In the genomic region with DNA sequence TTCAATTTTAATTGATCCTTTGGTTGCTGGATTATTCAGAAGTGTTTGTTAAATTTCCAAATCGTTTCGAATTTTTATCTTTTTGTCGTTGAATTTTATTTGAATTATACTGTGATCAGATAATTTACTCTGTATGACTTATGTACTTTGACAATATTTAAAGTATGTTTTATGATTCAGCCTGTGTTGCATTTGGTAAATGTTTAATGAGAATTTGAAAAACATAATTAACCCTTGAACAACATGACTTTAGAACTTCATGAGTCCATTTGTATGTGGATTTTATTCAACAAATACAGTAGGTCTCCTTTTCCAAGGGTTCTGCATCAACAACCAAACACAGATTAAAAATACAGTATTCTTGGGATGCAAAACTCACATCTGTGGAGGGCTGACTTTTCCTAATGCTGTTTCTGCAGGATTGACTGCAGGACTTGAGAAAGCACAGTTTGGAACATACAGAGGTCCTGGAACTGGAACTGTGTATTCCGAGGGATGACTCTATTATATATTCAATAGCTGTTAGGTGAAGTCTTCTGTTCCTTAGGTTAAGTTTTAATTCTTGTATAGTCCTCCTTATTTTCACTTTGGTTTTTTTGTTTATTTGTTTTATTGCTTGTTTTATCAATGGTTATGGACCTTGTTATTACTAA, we compare ENCODE assay signal across 29 cellular contexts. TPM values are rescaled to one million over a fixed set of nuclear protein-coding genes. Genes with fewer than 3 reads are reported as not detected.
"Had no signal": no experiment of that assay in that cellular context is flagged by ENCODE, and none has a peak within 500 bp of the region (broad histone marks: within the 10 kb centered on the region; RNA-seq: fewer than 3 reads in every experiment).

No MANE protein-coding gene starts in this region.

- H3K4me1 ChIP-seq: colonic mucosa, esophagus muscularis mucosa, left lung, psoas muscle, sigmoid colon, spleen, tibial nerve, upper lobe of right lung, vagina had no signal

- H3K27ac ChIP-seq: colonic mucosa, esophagus muscularis mucosa, left lung, psoas muscle, sigmoid colon, spleen, thoracic aorta, tibial nerve, upper lobe of right lung, vagina had no signal

- ATAC-seq: left lung; naive thymus-derived CD8-positive, alpha-beta T cell; psoas muscle; right cardiac atrium; stimulated activated memory B cell treated with anti-CD40 and anti-IgM and Interleukin-4, amounts not matched to agents 10 μg/mL and 1 μg/mL and 100 μg/mL, for 72 hours; upper lobe of right lung had no signal

- FAIRE-seq: endothelial cell of umbilical vein had no signal

- H3K9me3 ChIP-seq: colonic mucosa, esophagus muscularis mucosa, left lung, psoas muscle, sigmoid colon, thoracic aorta, tibial nerve, upper lobe of right lung, vagina had no signal

- DNase-seq: colonic mucosa; effector memory CD4-positive, alpha-beta T cell; foreskin melanocyte; glutamatergic neuron; hypothalamus; kidney; left lung; mesendoderm; midbrain; naive thymus-derived CD8-positive, alpha-beta T cell; nephron progenitor cell; nucleus accumbens; posterior cingulate gyrus; psoas muscle; right cardiac atrium; sigmoid colon; spleen; stimulated activated CD4-positive, alpha-beta T cell treated with anti-CD3 and anti-CD28 coated beads, Interleukin-4, amount 100 ng/mL, for 4 hours; upper lobe of right lung had no signal

- H3K4me3 ChIP-seq: colonic mucosa, esophagus muscularis mucosa, left lung, psoas muscle, sigmoid colon, spleen, thoracic aorta, tibial nerve, upper lobe of right lung, vagina had no signal

- H3K27me3 ChIP-seq: colonic mucosa, esophagus muscularis mucosa, left lung, sigmoid colon, spleen, tibial nerve, upper lobe of right lung, vagina had no signal

- H3K36me3 ChIP-seq: colonic mucosa, esophagus muscularis mucosa, left lung, sigmoid colon, spleen, thoracic aorta, tibial nerve, upper lobe of right lung, vagina had no signal

RNA-seq across cellular contexts. Expression of gene FAM83B, which starts 40.5 kb away (rescaled TPM):
- total RNA-seq: endothelial cell of umbilical vein; lung microvascular endothelial cell; myocyte; naive thymus-derived CD8-positive, alpha-beta T cell; skeletal muscle tissue; spleen; thoracic aorta; tibial nerve had no signal
- polyA plus RNA-seq: endothelial cell of umbilical vein; fibroblast of lung; naive thymus-derived CD8-positive, alpha-beta T cell; spleen had no signal
